ENCODE assay signal across 8 cellular contexts in the genomic region with DNA sequence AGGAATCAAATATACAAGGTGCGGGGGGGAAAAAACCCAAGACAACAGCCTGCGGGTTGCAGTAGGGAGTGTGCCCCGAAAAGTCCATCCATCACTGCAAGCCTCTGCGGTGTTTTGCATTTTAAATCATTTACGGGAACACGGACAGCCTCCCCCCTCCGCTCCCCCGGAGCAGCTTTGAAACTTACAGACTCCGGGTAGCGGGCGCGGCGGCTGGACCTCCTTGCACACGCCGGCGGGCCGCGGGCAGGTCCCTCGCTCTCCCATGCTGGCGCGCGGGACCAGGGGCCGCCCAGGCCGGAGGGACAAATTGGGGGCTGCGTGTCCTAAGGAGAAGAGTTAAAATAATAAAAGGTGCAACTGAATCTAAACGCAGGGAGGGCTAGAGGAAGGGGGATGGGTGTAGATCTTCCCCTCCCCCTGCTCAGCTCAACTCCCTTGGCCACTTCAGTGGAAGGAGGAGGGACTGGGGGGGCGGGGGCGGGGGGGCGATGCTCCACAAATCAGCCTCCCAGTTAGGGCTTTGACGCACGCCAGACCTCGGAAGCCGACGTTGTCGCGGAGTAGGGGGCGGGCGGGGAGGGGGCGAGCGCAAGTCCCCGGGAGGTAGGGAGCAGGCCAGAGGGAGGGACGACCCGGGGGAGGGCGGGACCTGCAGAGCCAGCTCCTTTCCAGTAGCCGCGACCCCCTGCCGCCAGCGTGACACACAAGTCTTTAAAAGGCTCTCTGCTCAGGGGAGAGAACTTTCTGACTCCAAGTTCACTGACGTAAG. TPM values are rescaled to one million over a fixed set of nuclear protein-coding genes. Genes with fewer than 3 reads are reported as not detected.
A peak's percentile ranks its signal among the peaks of the same experiment; 100 is the strongest.
DNase-seq lines count a peak whose midpoint lies in the region; ATAC-seq and TF ChIP-seq lines count a peak whose summit lies in the region.

TSS of gene KCNJ8 (minus strand) at position 349 of the 772 bp plus-strand sequence. CDS start 1,090 bp downstream, outside the sequence.

- H4K20me1 ChIP-seq in Karpas-422 (ENCODE audit: insufficient read depth, low read depth, low read length), result no peaks in the 10 kb centered on the region

- H2AFZ ChIP-seq in Karpas-422 (ENCODE audit: low read length), result no peak within 1 kb of the TSS

- ATAC-seq in body of pancreas, result peak; percentile 87
- no peak for ATAC-seq in GM19452 (IDR thresholded peaks at IDR 0.05; ENCODE audit: unreplicated experiment)
- ATAC-seq in GM21737 (IDR thresholded peaks at IDR 0.05; ENCODE audit: unreplicated experiment), result no peak

- no peaks in the 10 kb centered on the region for H3K79me2 ChIP-seq in Karpas-422 (ENCODE audit: low read length)

- no peaks in the 10 kb centered on the region for H3K9me3 ChIP-seq in Karpas-422 (ENCODE audit: low read length)
- no peaks in the 10 kb centered on the region for H3K9me3 ChIP-seq in body of pancreas

- TF ChIP-seq CTCF in body of pancreas (IDR thresholded peaks at IDR 0.05), result peak in 1 of 7 experiments; percentile 6

- 1 to 2% methylated on average over 38 to 43 of the region's 49 CpGs for WGBS in body of pancreas, 2 donors

- H3K27ac ChIP-seq in Karpas-422 (ENCODE audit: low read length) (no peak within 1 kb of the TSS), body of pancreas (peak within 1 kb of the TSS; percentile 65 to 93 (median 89)), skin epidermis (peak within 1 kb of the TSS in 13 of 21 experiments; percentile 5 to 74 (median 58))

- peak within 1 kb of the TSS; percentile 47 for H3K4me3 ChIP-seq in Karpas-422 (ENCODE audit: low read length)
- H3K4me3 ChIP-seq in body of pancreas, result peak within 1 kb of the TSS in 1 of 2 donors; percentile 42
- peak within 1 kb of the TSS; percentile 20 to 46 (median 32) for H3K4me3 ChIP-seq in skin epidermis

- H3K36me3 ChIP-seq in Karpas-422 (ENCODE audit: insufficient read depth, low read length) (no peaks in the 10 kb centered on the region), body of pancreas (replicated peaks in 1 of 2; ENCODE audit: insufficient read depth in 1 of 2, low read depth in 2 of 2) (no peaks in the 10 kb centered on the region)

- intact Hi-C loops in body of pancreas (cut with DNase I), result no loop called here

- H3K9me2 ChIP-seq in Karpas-422 (replicated peaks; ENCODE audit: insufficient read depth, low read length), result no peaks in the 10 kb centered on the region

- peak in 2 of 3 donors; percentile 75 to 89 for TF ChIP-seq POLR2A in body of pancreas (IDR thresholded peaks at IDR 0.05)

- H3K27me3 ChIP-seq in Karpas-422 (ENCODE audit: low read length), result no peaks in the 10 kb centered on the region
- H3K27me3 ChIP-seq in body of pancreas, result no peaks in the 10 kb centered on the region

- H3K4me1 ChIP-seq in Karpas-422 (ENCODE audit: low read length) (peaks cover 3% of the 10 kb centered on the region; the same call in 1 of the 2 replicates), body of pancreas (peaks cover 46% of the 10 kb centered on the region)

- H3K4me2 ChIP-seq in Karpas-422 (ENCODE audit: low read depth, low read length, poor library complexity, severe bottlenecking), result peak within 1 kb of the TSS; percentile 40

- H3K9ac ChIP-seq in Karpas-422 (ENCODE audit: low read length), result no peak within 1 kb of the TSS

- DNase-seq in Ammon's horn (ENCODE audit: low spot score) (peak; percentile 66), Karpas-422 (no peak), body of pancreas (peak; percentile 84 to 95 (median 88)), iPS-NIHi7 (ENCODE audit: extremely low spot score) (peak; percentile 82), superior temporal gyrus (ENCODE audit: extremely low spot score) (no peak)

RNA-seq across cellular contexts. Expression of gene KCNJ8, which starts in this region (rescaled TPM):
- total RNA-seq in Karpas-422 (2014; rRNA removed; shearing (Covaris generic); ENCODE audit: low replicate concordance), result not detected in 2 replicates
- total RNA-seq in body of pancreas, result 10 to 100 TPM; 15.2 to 26.2 TPM

Comparison
In these comparisons a context has a peak if more than half of its experiments do, and no peak if none do; other contexts are left out.
1. RNA of gene KCNJ8 (total RNA-seq): 15.2 to 26.2 TPM in body of pancreas; not detected in Karpas-422; every median in the first group is over 10 times any median in the second.
2. DNase-seq: peak in Ammon's horn (single experiment), body of pancreas (4 of 4) and iPS-NIHi7 (single experiment); none in Karpas-422 (single experiment) and superior temporal gyrus (single experiment).